Comparison of ENCODE assay signal across 8 cellular contexts in the genomic region with DNA sequence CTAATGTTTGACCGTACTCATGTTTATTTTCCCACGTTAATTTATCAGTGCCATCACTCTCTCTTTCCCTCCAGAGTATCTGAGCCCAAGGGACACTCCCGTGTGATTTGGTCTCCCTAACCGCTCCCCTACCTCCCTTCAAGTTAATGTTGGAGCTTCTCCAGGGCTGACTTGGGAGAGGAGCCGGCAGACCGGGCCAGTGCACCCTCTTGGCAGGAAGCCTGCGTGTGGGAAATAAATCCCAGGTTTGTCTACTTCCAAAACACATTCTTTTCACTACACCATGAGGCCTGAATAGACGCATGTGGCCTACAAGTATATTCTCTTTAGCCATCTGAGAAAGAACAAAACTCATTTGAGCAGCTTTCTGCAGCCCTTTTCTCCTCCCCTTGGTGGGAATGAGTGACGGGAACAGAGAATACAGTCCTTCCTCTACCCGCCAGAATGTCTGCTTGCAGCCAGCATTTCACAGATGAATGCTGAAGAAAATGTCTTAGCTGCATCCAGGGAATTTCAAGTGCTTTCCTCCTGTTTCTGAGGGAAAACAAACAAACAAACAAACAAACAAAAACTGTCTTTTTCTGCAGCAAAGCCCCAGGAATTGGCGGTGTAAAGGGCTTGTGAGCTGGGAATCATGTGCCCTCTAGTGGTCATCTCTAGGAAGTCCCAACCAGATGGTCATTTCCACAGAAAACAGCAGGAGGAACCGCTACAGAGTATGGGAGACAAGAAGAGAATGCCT. TPM values are rescaled to one million over a fixed set of nuclear protein-coding genes. Genes with fewer than 3 reads are reported as not detected.
A peak's percentile ranks its signal among the peaks of the same experiment; 100 is the strongest.
DNase-seq lines count a peak whose midpoint lies in the region; ATAC-seq, FAIRE-seq and TF ChIP-seq lines count a peak whose summit lies in the region.

No MANE protein-coding gene starts in this region.

- no peaks in the 10 kb centered on the region for H3K9me2 ChIP-seq in OCI-LY7 (ENCODE audit: insufficient read depth, low read length)

- H3K4me3 ChIP-seq in OCI-LY7 (ENCODE audit: low read depth, low read length, poor library complexity, severe bottlenecking) (no peak overlapping the region), spleen (peak overlapping the region in 2 of 8 donors; percentile 20 to 48)

- no peak overlapping the region for H3K27ac Mint-ChIP-seq in activated CD8-positive, alpha-beta memory T cell treated with anti-CD3 and anti-CD28 coated beads, Interleukin-2, amount 10 ng/mL, durations not matched to agents 7 days and 5 days
- H3K27ac Mint-ChIP-seq in MCF 10A (ENCODE audit: low read depth, unreplicated experiment) = no peak overlapping the region

- H3K9me3 ChIP-seq in OCI-LY7 (ENCODE audit: low read length) (no peaks in the 10 kb centered on the region), spleen (no peaks in the 10 kb centered on the region)

- TF ChIP-seq POLR2A in spleen (IDR thresholded peaks at IDR 0.05) = no peak

- H3K4me2 ChIP-seq in OCI-LY7 (ENCODE audit: low read length) = no peak overlapping the region

- no peak overlapping the region for H2AFZ ChIP-seq in OCI-LY7 (ENCODE audit: low read length)

- H3K27me3 Mint-ChIP-seq in activated CD8-positive, alpha-beta memory T cell treated with anti-CD3 and anti-CD28 coated beads, Interleukin-2, amount 10 ng/mL, durations not matched to agents 7 days and 5 days = peaks cover 6% of the 10 kb centered on the region
- peaks cover 31% of the 10 kb centered on the region for H3K27me3 Mint-ChIP-seq in MCF 10A (ENCODE audit: insufficient read depth, unreplicated experiment)

- peak; percentile 90 for TF ChIP-seq CTCF in OCI-LY7 (conservative IDR thresholded peaks at IDR 0.05; ENCODE audit: low read length)
- peak; percentile 69 for TF ChIP-seq CTCF in MCF 10A (IDR thresholded peaks at IDR 0.05; ENCODE audit: unreplicated experiment)
- peak; percentile 49 to 86 (median 82) for TF ChIP-seq CTCF in spleen (IDR thresholded peaks at IDR 0.05 in 8 of 11, conservative IDR thresholded peaks at IDR 0.05 in 3 of 11)

- no peaks in the 10 kb centered on the region for H4K20me1 ChIP-seq in OCI-LY7 (ENCODE audit: insufficient read depth, low read length)

- H3K27ac ChIP-seq in OCI-LY7 (ENCODE audit: low read depth, low read length, poor library complexity, severe bottlenecking) (no peak overlapping the region), spleen (no peak overlapping the region)

- H3K36me3 Mint-ChIP-seq in activated CD8-positive, alpha-beta memory T cell treated with anti-CD3 and anti-CD28 coated beads, Interleukin-2, amount 10 ng/mL, durations not matched to agents 7 days and 5 days = no peaks in the 10 kb centered on the region
- no peaks in the 10 kb centered on the region for H3K36me3 Mint-ChIP-seq in MCF 10A (ENCODE audit: insufficient read depth, unreplicated experiment)

- FAIRE-seq in HTR-8/SVneo (lab: Jason Lieb, UNC) = no peak

- CTCF ChIA-PET in activated CD8-positive, alpha-beta memory T cell treated with anti-CD3 and anti-CD28 coated beads, Interleukin-2, amount 10 ng/mL, durations not matched to agents 7 days and 5 days (lab: Charles Lee) = interaction anchor here (0.6 to 3.2 kb wide), 15 partner anchors 8 to 1438 kb away, joined by 3 to 24 read pairs (median 3); no protein-coding TSS in a partner anchor
- CTCF ChIA-PET in OCI-LY7 (lab: Charles Lee; ENCODE audit: unreplicated experiment) = interaction anchor here (1.0 kb wide), 1 partner anchor 8 kb away, joined by 3 read pairs; no protein-coding TSS in a partner anchor
- CTCF ChIA-PET in MCF 10A (lab: Yijun Ruan, JAX) = interaction anchor here (0.5 to 17.9 kb wide), 96 partner anchors 9 to 1452 kb away, joined by 3 to 435 read pairs (median 4); a partner anchor contains a TSS

- H3K4me1 ChIP-seq in OCI-LY7 (ENCODE audit: insufficient read depth, low read length, poor library complexity, severe bottlenecking) (no peaks in the 10 kb centered on the region), spleen (peaks cover 0 to 9% (median 0%) of the 10 kb centered on the region in 6 donors)

- H3K4me1 Mint-ChIP-seq in activated CD8-positive, alpha-beta memory T cell treated with anti-CD3 and anti-CD28 coated beads, Interleukin-2, amount 10 ng/mL, durations not matched to agents 7 days and 5 days = no peaks in the 10 kb centered on the region
- no peaks in the 10 kb centered on the region for H3K4me1 Mint-ChIP-seq in MCF 10A (ENCODE audit: insufficient read depth, unreplicated experiment)

- no peaks in the 10 kb centered on the region for H3K36me3 ChIP-seq in OCI-LY7 (ENCODE audit: insufficient read depth, low read length)
- no peaks in the 10 kb centered on the region for H3K36me3 ChIP-seq in spleen

- H3K4me3 Mint-ChIP-seq in activated CD8-positive, alpha-beta memory T cell treated with anti-CD3 and anti-CD28 coated beads, Interleukin-2, amount 10 ng/mL, durations not matched to agents 7 days and 5 days = no peak overlapping the region
- no peak overlapping the region for H3K4me3 Mint-ChIP-seq in MCF 10A (ENCODE audit: unreplicated experiment)

- peaks cover 0 to 20% (median 0%) of the 10 kb centered on the region in 7 donors for H3K27me3 ChIP-seq in spleen (replicated peaks in 1 of 7)

- H3K79me2 ChIP-seq in OCI-LY7 (ENCODE audit: insufficient read depth, low read depth, low read length) = no peaks in the 10 kb centered on the region

- DNase-seq in activated CD8-positive, alpha-beta memory T cell treated with anti-CD3 and anti-CD28 coated beads, Interleukin-2, amount 10 ng/mL, durations not matched to agents 7 days and 5 days = no peak
- no peak for DNase-seq in activated CD8-positive, alpha-beta memory T cell treated with anti-CD3 and anti-CD28 coated beads, Interleukin-2, amount 50 U/mL, for 4 hours
- peak; percentile 71 for DNase-seq in HTR-8/SVneo (ENCODE audit: insufficient read length, low spot score)
- DNase-seq in OCI-LY7 (ENCODE audit: low spot score) = peak; percentile 61
- peak; percentile 70 for DNase-seq in MCF 10A (ENCODE audit: unreplicated experiment)
- DNase-seq in inferior parietal cortex (ENCODE audit: extremely low spot score) = peak; percentile 89
- DNase-seq in spleen = no peak

- peak; percentile 55 for ATAC-seq in activated CD8-positive, alpha-beta memory T cell treated with anti-CD3 and anti-CD28 coated beads, Interleukin-2, amount 10 ng/mL, durations not matched to agents 7 days and 5 days
- ATAC-seq in GM21526 (IDR thresholded peaks at IDR 0.05; ENCODE audit: low FRiP score, unreplicated experiment) = peak; percentile 79

- intact Hi-C loops in OCI-LY7 (cut with micrococcal nuclease; ENCODE audit: unreplicated experiment) (loop anchor here (2.0 to 10.0 kb wide), 4 partner anchors 296 to 1249 kb away; a partner anchor contains a TSS), MCF 10A (cut with micrococcal nuclease) (loop anchor here (1.0 to 10.0 kb wide), 5 partner anchors 209 to 1259 kb away; no protein-coding TSS in a partner anchor), spleen (cut with DNase I; ENCODE audit: low total_unique reads) (loop anchor here (5.0 kb wide), 2 partner anchors 576 to 731 kb away; no protein-coding TSS in a partner anchor)

- BruUV-seq in OCI-LY7 (replicated peaks; lab: Mats Ljungman, UMichigan) = no TSS peak
- BruUV-seq in MCF 10A (replicated peaks; lab: Mats Ljungman, UMichigan) = no TSS peak

- H3K9me3 Mint-ChIP-seq in activated CD8-positive, alpha-beta memory T cell treated with anti-CD3 and anti-CD28 coated beads, Interleukin-2, amount 10 ng/mL, durations not matched to agents 7 days and 5 days (ENCODE audit: low read depth) = no peaks in the 10 kb centered on the region
- H3K9me3 Mint-ChIP-seq in MCF 10A (ENCODE audit: unreplicated experiment) = no peaks in the 10 kb centered on the region

- 54 to 67% (median 60%) methylated on average over 12 of the region's 12 CpGs for WGBS in spleen, 5 donors

- POLR2A ChIA-PET in OCI-LY7 (lab: Charles Lee) (interaction anchor here (1.6 kb wide), 1 partner anchor 8 kb away, joined by 4 read pairs; no protein-coding TSS in a partner anchor), MCF 10A (lab: Yijun Ruan, JAX) (interaction anchor here (0.6 to 1.0 kb wide), 3 partner anchors 28 to 493 kb away, joined by 3 read pairs; no protein-coding TSS in a partner anchor)

RNA-seq across cellular contexts. Expression of a gene that starts 41.4 kb away (rescaled TPM):
- not detected for total RNA-seq in activated CD8-positive, alpha-beta memory T cell treated with anti-CD3 and anti-CD28 coated beads, Interleukin-2, amount 10 ng/mL, durations not matched to agents 7 days and 5 days
- total RNA-seq in OCI-LY7 (2014; rRNA removed; shearing (Covaris generic)) = not detected in 2 replicates
- total RNA-seq in OCI-LY7 (2022) = not detected in 2 replicates
- not detected in 2 replicates for total RNA-seq in MCF 10A (2022)
- total RNA-seq in spleen = under 1 TPM in 1 of 7 donors, not detected in 6; 0.73 TPM
- polyA plus RNA-seq in spleen = 1 to 10 TPM in 1 of 3 donors, under 1 TPM in 1, not detected in 1; 0.21 to 4.1 TPM

Comparison
In these comparisons a context has a peak if more than half of its experiments do, and no peak if none do; other contexts are left out.
1. DNase-seq: peak in HTR-8/SVneo (single experiment), OCI-LY7 (single experiment), MCF 10A (single experiment) and inferior parietal cortex (single experiment); none in activated CD8-positive, alpha-beta memory T cell treated with anti-CD3 and anti-CD28 coated beads, Interleukin-2, amount 10 ng/mL, durations not matched to agents 7 days and 5 days (single experiment), activated CD8-positive, alpha-beta memory T cell treated with anti-CD3 and anti-CD28 coated beads, Interleukin-2, amount 50 U/mL, for 4 hours (single experiment) and spleen (single experiment).
2. Peak in every context shown above with its lines, with median percentiles within 50 percentile points of each other: CTCF ChIP-seq.